Comparison of ENCODE assay signal across 1 cellular context in the genomic region with DNA sequence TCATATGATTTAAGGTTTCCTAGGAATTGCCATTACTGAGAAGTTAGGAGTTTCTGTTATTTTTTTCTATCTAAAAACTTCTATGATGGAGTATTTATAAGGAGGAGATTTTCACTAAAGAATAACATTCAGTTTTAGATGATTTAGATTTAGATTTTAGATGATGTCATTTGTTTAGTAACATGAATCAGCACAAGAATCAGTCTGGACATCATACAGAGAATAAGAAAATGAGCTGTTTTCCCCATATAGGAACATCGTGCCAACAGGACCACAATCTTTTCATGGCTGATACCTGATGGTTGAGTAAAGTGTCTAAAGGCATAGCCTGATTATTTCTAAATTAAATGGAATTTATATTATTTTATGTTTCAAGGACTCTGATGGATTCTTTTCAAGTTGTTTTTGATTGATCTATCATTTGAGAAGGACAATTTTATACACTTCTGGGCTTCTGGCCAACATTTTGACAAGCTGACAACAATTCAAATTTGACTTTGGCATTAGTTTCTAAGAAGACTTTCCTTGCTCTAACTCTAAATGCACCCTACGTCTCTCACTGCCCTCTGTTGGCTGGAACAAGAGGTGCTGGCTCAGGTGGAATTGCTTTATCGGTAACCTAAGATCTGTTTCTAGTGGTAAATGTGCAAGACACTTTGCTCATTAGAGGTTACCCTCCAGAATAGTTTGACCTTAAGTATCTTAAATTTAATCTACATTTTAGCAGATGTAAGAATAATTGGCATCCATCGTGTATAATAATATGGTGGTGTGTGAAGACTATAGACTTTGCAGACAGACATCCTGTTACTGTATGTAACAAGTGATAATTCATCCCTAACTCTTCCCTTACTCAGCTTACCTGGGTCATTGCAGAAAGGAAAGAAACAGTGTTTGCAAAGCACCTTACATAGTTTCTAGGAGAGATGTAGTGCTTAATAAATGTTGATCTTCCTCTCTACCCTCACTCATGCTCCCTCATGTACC.
TF ChIP-seq lines count a peak whose summit lies in the region.

No MANE protein-coding gene starts in this region.

TF ChIP-seq in liver, 16 proteins besides CTCF, POLR2A, EP300 and RAD21 (continued from another document):
- TF ChIP-seq SP1 (IDR thresholded peaks at IDR 0.05) (no peak), FOXA2 (IDR thresholded peaks at IDR 0.05) (no peak), HNF4A (conservative IDR thresholded peaks at IDR 0.05) (no peak)
